In genomic region chr14:78700236-78700635, GRCh38 we compare ENCODE assay signal across 18 cellular contexts.
DNase-seq lines count a peak whose midpoint lies in the region; ATAC-seq and TF ChIP-seq lines count a peak whose summit lies in the region.
"Had no signal": no experiment of that assay in that cellular context is flagged by ENCODE, and none has a peak within 500 bp of the region (broad histone marks: within the 10 kb centered on the region; RNA-seq: fewer than 3 reads in every experiment).

No MANE protein-coding gene starts in this region.

- CTCF ChIA-PET in activated CD4-positive, alpha-beta memory T cell treated with anti-CD3 and anti-CD28 coated beads for 36 hours (lab: Charles Lee) = no interaction called here

- H3K27me3 Mint-ChIP-seq in activated CD4-positive, alpha-beta memory T cell treated with anti-CD3 and anti-CD28 coated beads for 36 hours = no peaks in the 10 kb centered on the region
- no peaks in the 10 kb centered on the region for H3K27me3 Mint-ChIP-seq in stimulated activated memory B cell treated with anti-CD40 and anti-IgM and Interleukin-4, amounts not matched to agents 10 μg/mL and 1 μg/mL and 100 μg/mL, for 72 hours
- H3K27me3 Mint-ChIP-seq: activated CD8-positive, alpha-beta T cell treated with anti-CD3 and anti-CD28 coated beads for 36 hours had no signal

- no peaks in the 10 kb centered on the region for H3K27me3 ChIP-seq in brain microvascular endothelial cell (replicated peaks)
- H3K27me3 ChIP-seq: transverse colon had no signal

- H3K27ac Mint-ChIP-seq in activated CD4-positive, alpha-beta memory T cell treated with anti-CD3 and anti-CD28 coated beads for 36 hours = no peak overlapping the region
- no peak overlapping the region for H3K27ac Mint-ChIP-seq in stimulated activated memory B cell treated with anti-CD40 and anti-IgM and Interleukin-4, amounts not matched to agents 10 μg/mL and 1 μg/mL and 100 μg/mL, for 72 hours
- H3K27ac Mint-ChIP-seq: activated CD8-positive, alpha-beta T cell treated with anti-CD3 and anti-CD28 coated beads for 36 hours; CD8-positive, alpha-beta T cell; naive thymus-derived CD8-positive, alpha-beta T cell; progenitor cell of endocrine pancreas had no signal

- H3K36me3 ChIP-seq in brain microvascular endothelial cell (replicated peaks) = no peaks in the 10 kb centered on the region
- H3K36me3 ChIP-seq: transverse colon had no signal

- intact Hi-C loops in activated CD4-positive, alpha-beta memory T cell treated with anti-CD3 and anti-CD28 coated beads for 36 hours (cut with micrococcal nuclease) = no loop called here

- H3K9me3 Mint-ChIP-seq in activated CD4-positive, alpha-beta memory T cell treated with anti-CD3 and anti-CD28 coated beads for 36 hours = no peaks in the 10 kb centered on the region
- no peaks in the 10 kb centered on the region for H3K9me3 Mint-ChIP-seq in stimulated activated memory B cell treated with anti-CD40 and anti-IgM and Interleukin-4, amounts not matched to agents 10 μg/mL and 1 μg/mL and 100 μg/mL, for 72 hours
- H3K9me3 Mint-ChIP-seq: activated CD8-positive, alpha-beta T cell treated with anti-CD3 and anti-CD28 coated beads for 36 hours; CD8-positive, alpha-beta T cell had no signal

- H3K4me3 Mint-ChIP-seq in activated CD4-positive, alpha-beta memory T cell treated with anti-CD3 and anti-CD28 coated beads for 36 hours = no peak overlapping the region
- H3K4me3 Mint-ChIP-seq in stimulated activated memory B cell treated with anti-CD40 and anti-IgM and Interleukin-4, amounts not matched to agents 10 μg/mL and 1 μg/mL and 100 μg/mL, for 72 hours = no peak overlapping the region
- H3K4me3 Mint-ChIP-seq: activated CD8-positive, alpha-beta T cell treated with anti-CD3 and anti-CD28 coated beads for 36 hours; CD8-positive, alpha-beta T cell; naive thymus-derived CD8-positive, alpha-beta T cell had no signal

- no peaks in the 10 kb centered on the region for H3K36me3 Mint-ChIP-seq in activated CD4-positive, alpha-beta memory T cell treated with anti-CD3 and anti-CD28 coated beads for 36 hours
- no peaks in the 10 kb centered on the region for H3K36me3 Mint-ChIP-seq in stimulated activated memory B cell treated with anti-CD40 and anti-IgM and Interleukin-4, amounts not matched to agents 10 μg/mL and 1 μg/mL and 100 μg/mL, for 72 hours
- H3K36me3 Mint-ChIP-seq: CD8-positive, alpha-beta T cell; naive thymus-derived CD8-positive, alpha-beta T cell had no signal

- POLR2A ChIA-PET in activated CD4-positive, alpha-beta memory T cell treated with anti-CD3 and anti-CD28 coated beads for 36 hours (lab: Charles Lee) = no interaction called here

- in situ Hi-C loops in brain microvascular endothelial cell (cut with HindIII; ENCODE audit: low pct_ligation_motif_present, low sequenced_read_pairs) = no loop called here

- H3K27ac ChIP-seq in brain microvascular endothelial cell = no peak overlapping the region
- H3K27ac ChIP-seq: PC-9, transverse colon had no signal

- TF ChIP-seq CTCF in AG10803 (conservative IDR thresholded peaks at IDR 0.05; ENCODE audit: low read length) (peak; percentile 41), brain microvascular endothelial cell (IDR thresholded peaks at IDR 0.05; ENCODE audit: low read depth, low read length, missing control alignments) (peak; percentile 11)

- peak; percentile 4 for DNase-seq in AG10803 (ENCODE audit: low read depth)
- peak; percentile 41 for DNase-seq in D341Med (ENCODE audit: low spot score)
- peak; percentile 5 for DNase-seq in NAMALWA (ENCODE audit: low spot score)
- DNase-seq in brain microvascular endothelial cell = no peak
- no peak for DNase-seq in activated CD4-positive, alpha-beta memory T cell treated with anti-CD3 and anti-CD28 coated beads for 36 hours
- no peak for DNase-seq in HuH-7 (ENCODE audit: low spot score)
- DNase-seq: activated CD8-positive, alpha-beta T cell treated with anti-CD3 and anti-CD28 coated beads for 36 hours; CD8-positive, alpha-beta T cell; glutamatergic neuron; islet precursor cell; naive thymus-derived CD8-positive, alpha-beta T cell; NCI-H345; PC-9; stimulated activated naive CD4-positive, alpha-beta T cell; transverse colon had no signal

- no peaks in the 10 kb centered on the region for H3K4me1 Mint-ChIP-seq in activated CD4-positive, alpha-beta memory T cell treated with anti-CD3 and anti-CD28 coated beads for 36 hours (ENCODE audit: low read depth)
- H3K4me1 Mint-ChIP-seq in stimulated activated memory B cell treated with anti-CD40 and anti-IgM and Interleukin-4, amounts not matched to agents 10 μg/mL and 1 μg/mL and 100 μg/mL, for 72 hours = no peaks in the 10 kb centered on the region
- H3K4me1 Mint-ChIP-seq: naive thymus-derived CD8-positive, alpha-beta T cell had no signal

- H3K4me3 ChIP-seq in AG10803 (ENCODE audit: low read length) (no peak overlapping the region), brain microvascular endothelial cell (ENCODE audit: low read depth, low read length) (no peak overlapping the region)
- H3K4me3 ChIP-seq: PC-9, transverse colon had no signal

- no peak for ATAC-seq in HG03280 (IDR thresholded peaks at IDR 0.05; ENCODE audit: unreplicated experiment)
- ATAC-seq in stimulated activated memory B cell treated with anti-CD40 and anti-IgM and Interleukin-4, amounts not matched to agents 10 μg/mL and 1 μg/mL and 100 μg/mL, for 72 hours = no peak
- ATAC-seq: activated CD8-positive, alpha-beta T cell treated with anti-CD3 and anti-CD28 coated beads for 36 hours; CD8-positive, alpha-beta T cell; naive thymus-derived CD8-positive, alpha-beta T cell had no signal

Comparison
In these comparisons a context has a peak if more than half of its experiments do, and no peak if none do; other contexts are left out.
1. DNase-seq: peak in AG10803 (single experiment), D341Med (single experiment) and NAMALWA (single experiment); none in brain microvascular endothelial cell (single experiment), activated CD4-positive, alpha-beta memory T cell treated with anti-CD3 and anti-CD28 coated beads for 36 hours (single experiment) and HuH-7 (single experiment).